Comparison of ENCODE assay signal across 28 cellular contexts in the genomic region with DNA sequence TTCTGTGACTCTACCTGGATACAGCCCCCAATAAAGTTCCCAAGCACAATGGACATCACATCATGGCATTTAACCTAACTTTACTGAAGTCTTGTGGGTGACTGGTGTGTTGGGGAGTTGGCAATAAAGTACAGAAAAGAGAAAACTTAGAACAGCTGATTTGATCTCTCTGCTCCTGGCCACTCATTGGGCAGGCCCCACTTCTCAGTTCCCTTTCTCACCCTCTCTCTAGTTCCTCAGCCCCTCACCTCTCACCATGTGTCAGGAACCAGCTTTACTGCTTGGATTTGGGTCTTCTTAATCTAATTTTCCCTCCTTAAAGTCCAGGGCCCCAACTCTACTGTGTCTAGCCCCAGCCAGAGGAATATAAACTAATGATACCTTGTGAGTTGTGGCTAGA. TPM values are rescaled to one million over a fixed set of nuclear protein-coding genes. Genes with fewer than 3 reads are reported as not detected.
DNase-seq lines count a peak whose midpoint lies in the region; ATAC-seq and TF ChIP-seq lines count a peak whose summit lies in the region.
"Had no signal": no experiment of that assay in that cellular context is flagged by ENCODE, and none has a peak within 500 bp of the region (broad histone marks: within the 10 kb centered on the region; RNA-seq: fewer than 3 reads in every experiment).

No MANE protein-coding gene starts in this region.

- H3F3A ChIP-seq in GM23338 (replicated peaks; ENCODE audit: low read depth) = no peaks in the 10 kb centered on the region

- ATAC-seq in GM18868 (IDR thresholded peaks at IDR 0.05; ENCODE audit: unreplicated experiment) (peak; percentile 67), GM23338 (no peak), foreskin keratinocyte (no peak)
- ATAC-seq in stimulated activated naive B cell treated with anti-CD40 and anti-IgM and Interleukin-4, amounts not matched to agents 10 μg/mL and 1 μg/mL and 100 μg/mL, for 72 hours (replicated peaks) = peak; percentile 67 to 76
- ATAC-seq: activated CD4-positive, alpha-beta T cell treated with anti-CD3 and anti-CD28 coated beads for 36 hours; activated T-cell treated with anti-CD3 and anti-CD28 coated beads, Interleukin-2, amount 50 U/mL, for 72 hours; CD8-positive, alpha-beta T cell; naive thymus-derived CD8-positive, alpha-beta T cell; Panc1 had no signal

- H3K4me1 ChIP-seq in GM23338 (ENCODE audit: insufficient read depth) (no peaks in the 10 kb centered on the region), foreskin keratinocyte (no peaks in the 10 kb centered on the region)
- H3K4me1 ChIP-seq: right atrium auricular region, SJSA1 had no signal

- H3K4me3 ChIP-seq in GM23338 = no peak overlapping the region
- H3K4me3 ChIP-seq: right atrium auricular region, SJSA1 had no signal

- no peaks in the 10 kb centered on the region for H3K9me3 Mint-ChIP-seq in GM23338
- H3K9me3 Mint-ChIP-seq in stimulated activated naive B cell treated with anti-CD40 and anti-IgM and Interleukin-4, amounts not matched to agents 10 μg/mL and 1 μg/mL and 100 μg/mL, for 72 hours = no peaks in the 10 kb centered on the region
- H3K9me3 Mint-ChIP-seq in osteocyte (ENCODE audit: unreplicated experiment) = no peaks in the 10 kb centered on the region
- H3K9me3 Mint-ChIP-seq: activated naive CD4-positive, alpha-beta T cell treated with anti-CD3 and anti-CD28 coated beads for 36 hours; activated T-cell treated with anti-CD3 and anti-CD28 coated beads, Interleukin-2, amount 50 U/mL, for 72 hours; type B pancreatic cell had no signal

- H3K4me2 ChIP-seq in GM23338 = no peak overlapping the region

- H3K27ac Mint-ChIP-seq in GM23338 (no peak overlapping the region), osteocyte (ENCODE audit: unreplicated experiment) (no peak overlapping the region)
- H3K27ac Mint-ChIP-seq in stimulated activated naive B cell treated with anti-CD40 and anti-IgM and Interleukin-4, amounts not matched to agents 10 μg/mL and 1 μg/mL and 100 μg/mL, for 72 hours = no peak overlapping the region
- H3K27ac Mint-ChIP-seq: activated CD4-positive, alpha-beta T cell treated with anti-CD3 and anti-CD28 coated beads for 36 hours; activated naive CD4-positive, alpha-beta T cell treated with anti-CD3 and anti-CD28 coated beads for 36 hours; activated T-cell treated with anti-CD3 and anti-CD28 coated beads, Interleukin-2, amount 50 U/mL, for 72 hours; CD8-positive, alpha-beta T cell; memory B cell; naive thymus-derived CD8-positive, alpha-beta T cell had no signal

- H3K79me2 ChIP-seq in GM23338 (replicated peaks; ENCODE audit: insufficient read depth) = no peaks in the 10 kb centered on the region

- DNase-seq in GM23338 (ENCODE audit: low spot score) = no peak
- peak; percentile 24 for DNase-seq in NOMO-1 treated with dmso at 0.1 percent for 144 hours (lab: John Stamatoyannopoulos, UW; ENCODE audit: unreplicated experiment)
- DNase-seq in stimulated activated naive B cell treated with anti-CD40 and anti-IgM and Interleukin-4, amounts not matched to agents 10 μg/mL and 1 μg/mL and 100 μg/mL, for 72 hours = no peak
- DNase-seq in NCI-H2196 treated with DMSO at 0.1 percent for 48 hours (lab: John Stamatoyannopoulos, UW; ENCODE audit: unreplicated experiment) = no peak
- no peak for DNase-seq in foreskin melanocyte
- DNase-seq in foreskin keratinocyte = no peak
- no peak for DNase-seq in osteocyte (ENCODE audit: extremely low spot score, unreplicated experiment)
- DNase-seq: activated CD4-positive, alpha-beta T cell treated with anti-CD3 and anti-CD28 coated beads for 36 hours; activated naive CD4-positive, alpha-beta T cell treated with anti-CD3 and anti-CD28 coated beads for 36 hours; activated T-cell treated with anti-CD3 and anti-CD28 coated beads, Interleukin-2, amount 50 U/mL, for 72 hours; amygdala; CD8-positive, alpha-beta T cell; cortex of kidney; GDM1; glutamatergic neuron; GOT3; naive thymus-derived CD8-positive, alpha-beta T cell; NCI-H187; NCI-H2227 treated with DMSO at 0.1 percent for 48 hours; NCI-H774; T-helper 1 cell had no signal

- H3K27me3 Mint-ChIP-seq in GM23338 (ENCODE audit: insufficient read depth, low read depth, poor library complexity) (peaks cover 9% of the 10 kb centered on the region), osteocyte (ENCODE audit: unreplicated experiment) (no peaks in the 10 kb centered on the region)
- H3K27me3 Mint-ChIP-seq in stimulated activated naive B cell treated with anti-CD40 and anti-IgM and Interleukin-4, amounts not matched to agents 10 μg/mL and 1 μg/mL and 100 μg/mL, for 72 hours = peaks cover 21 to 30% of the 10 kb centered on the region in 2 donors

- peaks cover 4% of the 10 kb centered on the region; the same call in 1 of the 2 replicates for H3K9me2 ChIP-seq in GM23338 (ENCODE audit: insufficient read depth)

- H3K4me1 Mint-ChIP-seq in GM23338 = no peaks in the 10 kb centered on the region
- H3K4me1 Mint-ChIP-seq in stimulated activated naive B cell treated with anti-CD40 and anti-IgM and Interleukin-4, amounts not matched to agents 10 μg/mL and 1 μg/mL and 100 μg/mL, for 72 hours = no peaks in the 10 kb centered on the region
- H3K4me1 Mint-ChIP-seq in osteocyte (ENCODE audit: unreplicated experiment) = no peaks in the 10 kb centered on the region
- H3K4me1 Mint-ChIP-seq: activated CD4-positive, alpha-beta T cell treated with anti-CD3 and anti-CD28 coated beads for 36 hours; memory B cell; naive thymus-derived CD8-positive, alpha-beta T cell had no signal

- H2AFZ ChIP-seq in GM23338 = 0 out of 2 replicates have a peak overlapping the region, but pooled peaks have one; percentile 59

- H3K4me3 Mint-ChIP-seq in GM23338 = no peak overlapping the region
- H3K4me3 Mint-ChIP-seq in stimulated activated naive B cell treated with anti-CD40 and anti-IgM and Interleukin-4, amounts not matched to agents 10 μg/mL and 1 μg/mL and 100 μg/mL, for 72 hours = no peak overlapping the region
- no peak overlapping the region for H3K4me3 Mint-ChIP-seq in osteocyte (ENCODE audit: unreplicated experiment)
- H3K4me3 Mint-ChIP-seq: activated CD4-positive, alpha-beta T cell treated with anti-CD3 and anti-CD28 coated beads for 36 hours; activated naive CD4-positive, alpha-beta T cell treated with anti-CD3 and anti-CD28 coated beads for 36 hours; activated T-cell treated with anti-CD3 and anti-CD28 coated beads, Interleukin-2, amount 50 U/mL, for 72 hours; CD8-positive, alpha-beta T cell; memory B cell; naive thymus-derived CD8-positive, alpha-beta T cell had no signal

- TF ChIP-seq CTCF in GM23338 (conservative IDR thresholded peaks at IDR 0.05; ENCODE audit: low read depth in 2 of 2) = no peak
- no peak for TF ChIP-seq CTCF in foreskin keratinocyte (conservative IDR thresholded peaks at IDR 0.05)
- TF ChIP-seq CTCF in osteocyte (IDR thresholded peaks at IDR 0.05) = no peak

- no peaks in the 10 kb centered on the region for H3K36me3 Mint-ChIP-seq in GM23338 (ENCODE audit: low read depth)
- H3K36me3 Mint-ChIP-seq in stimulated activated naive B cell treated with anti-CD40 and anti-IgM and Interleukin-4, amounts not matched to agents 10 μg/mL and 1 μg/mL and 100 μg/mL, for 72 hours = no peaks in the 10 kb centered on the region
- no peaks in the 10 kb centered on the region for H3K36me3 Mint-ChIP-seq in osteocyte (ENCODE audit: unreplicated experiment)
- H3K36me3 Mint-ChIP-seq: CD8-positive, alpha-beta T cell; memory B cell; type B pancreatic cell had no signal

- no peak overlapping the region for H3K27ac ChIP-seq in GM23338 (ENCODE audit: low read depth)
- H3K27ac ChIP-seq in foreskin keratinocyte = no peak overlapping the region
- H3K27ac ChIP-seq: right atrium auricular region, SJSA1 had no signal

- no peaks in the 10 kb centered on the region for H4K20me1 ChIP-seq in GM23338 (replicated peaks; ENCODE audit: insufficient read depth)

- no peaks in the 10 kb centered on the region for H3K36me3 ChIP-seq in GM23338 (ENCODE audit: insufficient read depth)
- H3K36me3 ChIP-seq: right atrium auricular region, SJSA1 had no signal

- H3K27me3 ChIP-seq in GM23338 (ENCODE audit: insufficient read depth) (no peaks in the 10 kb centered on the region), foreskin keratinocyte (no peaks in the 10 kb centered on the region)
- H3K27me3 ChIP-seq: right atrium auricular region, SJSA1 had no signal

TF ChIP-seq in GM23338, 12 proteins besides CTCF, POLR2A, EP300 and RAD21 (continues in another document):
- TF ChIP-seq, protein P1, sequence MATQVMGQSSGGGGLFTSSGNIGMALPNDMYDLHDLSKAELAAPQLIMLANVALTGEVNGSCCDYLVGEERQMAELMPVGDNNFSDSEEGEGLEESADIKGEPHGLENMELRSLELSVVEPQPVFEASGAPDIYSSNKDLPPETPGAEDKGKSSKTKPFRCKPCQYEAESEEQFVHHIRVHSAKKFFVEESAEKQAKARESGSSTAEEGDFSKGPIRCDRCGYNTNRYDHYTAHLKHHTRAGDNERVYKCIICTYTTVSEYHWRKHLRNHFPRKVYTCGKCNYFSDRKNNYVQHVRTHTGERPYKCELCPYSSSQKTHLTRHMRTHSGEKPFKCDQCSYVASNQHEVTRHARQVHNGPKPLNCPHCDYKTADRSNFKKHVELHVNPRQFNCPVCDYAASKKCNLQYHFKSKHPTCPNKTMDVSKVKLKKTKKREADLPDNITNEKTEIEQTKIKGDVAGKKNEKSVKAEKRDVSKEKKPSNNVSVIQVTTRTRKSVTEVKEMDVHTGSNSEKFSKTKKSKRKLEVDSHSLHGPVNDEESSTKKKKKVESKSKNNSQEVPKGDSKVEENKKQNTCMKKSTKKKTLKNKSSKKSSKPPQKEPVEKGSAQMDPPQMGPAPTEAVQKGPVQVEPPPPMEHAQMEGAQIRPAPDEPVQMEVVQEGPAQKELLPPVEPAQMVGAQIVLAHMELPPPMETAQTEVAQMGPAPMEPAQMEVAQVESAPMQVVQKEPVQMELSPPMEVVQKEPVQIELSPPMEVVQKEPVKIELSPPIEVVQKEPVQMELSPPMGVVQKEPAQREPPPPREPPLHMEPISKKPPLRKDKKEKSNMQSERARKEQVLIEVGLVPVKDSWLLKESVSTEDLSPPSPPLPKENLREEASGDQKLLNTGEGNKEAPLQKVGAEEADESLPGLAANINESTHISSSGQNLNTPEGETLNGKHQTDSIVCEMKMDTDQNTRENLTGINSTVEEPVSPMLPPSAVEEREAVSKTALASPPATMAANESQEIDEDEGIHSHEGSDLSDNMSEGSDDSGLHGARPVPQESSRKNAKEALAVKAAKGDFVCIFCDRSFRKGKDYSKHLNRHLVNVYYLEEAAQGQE (IDR thresholded peaks at IDR 0.05; ENCODE audit: unreplicated experiment) = no peak
- TF ChIP-seq CREB1 (CRISPR knock-in tag; IDR thresholded peaks at IDR 0.05; ENCODE audit: low read depth) (no peak), EZH2 (IDR thresholded peaks at IDR 0.05; ENCODE audit: low read depth, unreplicated experiment) (no peak)

RNA-seq across cellular contexts. Expression of a gene that starts 0.7 kb away (rescaled TPM):
- total RNA-seq in GM23338 (2014; rRNA removed; shearing (Covaris generic)) = not detected in 2 replicates
- not detected in 2 replicates for polyA plus RNA-seq in GM23338 (2016; fragmentation: Nextera tagmentation; extraction: Ambion mirVana)
- total RNA-seq in foreskin keratinocyte = not detected in 2 replicates
- polyA plus RNA-seq in foreskin keratinocyte = not detected in 2 replicates
- total RNA-seq in osteocyte = not detected in 2 replicates
- total RNA-seq: activated CD4-positive, alpha-beta T cell treated with anti-CD3 and anti-CD28 coated beads for 36 hours; activated naive CD4-positive, alpha-beta T cell treated with anti-CD3 and anti-CD28 coated beads for 36 hours; activated T-cell treated with anti-CD3 and anti-CD28 coated beads, Interleukin-2, amount 50 U/mL, for 72 hours; naive thymus-derived CD8-positive, alpha-beta T cell; osteoblast; right atrium auricular region; SJSA1 had no signal
- polyA plus RNA-seq: naive thymus-derived CD8-positive, alpha-beta T cell had no signal

RNA-seq across cellular contexts. Expression of a gene that starts 48.1 kb away (rescaled TPM):
- 242 and 269 TPM in 2 replicates for total RNA-seq in GM23338 (2014; rRNA removed; shearing (Covaris generic))
- 63.6 and 68.2 TPM in 2 replicates for polyA plus RNA-seq in GM23338 (2016; fragmentation: Nextera tagmentation; extraction: Ambion mirVana)
- total RNA-seq in foreskin keratinocyte = 82.0 and 91.9 TPM in 2 replicates
- polyA plus RNA-seq in foreskin keratinocyte = 70.5 and 97.0 TPM in 2 replicates
- 419 and 441 TPM in 2 replicates for total RNA-seq in osteocyte

Comparison
In these comparisons a context has a peak if more than half of its experiments do, and no peak if none do; other contexts are left out.
1. ATAC-seq: peak in GM18868 (single experiment) and stimulated activated naive B cell treated with anti-CD40 and anti-IgM and Interleukin-4, amounts not matched to agents 10 μg/mL and 1 μg/mL and 100 μg/mL, for 72 hours (2 of 2); none in GM23338 (single experiment) and foreskin keratinocyte (single experiment).